ENCODE assay signal across 8 cellular contexts in genomic region chr9:130694205-130694604, GRCh38. TPM values are rescaled to one million over a fixed set of nuclear protein-coding genes. Genes with fewer than 3 reads are reported as not detected.
A peak's percentile ranks its signal among the peaks of the same experiment; 100 is the strongest.
DNase-seq lines count a peak whose midpoint lies in the region; ATAC-seq and TF ChIP-seq lines count a peak whose summit lies in the region.

No MANE protein-coding gene starts in this region.

- peak; percentile 54 for DNase-seq in GM23248
- no peak for DNase-seq in SJCRH30
- DNase-seq in esophagus squamous epithelium (lab: John Stamatoyannopoulos, UW), result no peak
- DNase-seq in retinal pigment epithelial cell (ENCODE audit: low read depth), result no peak
- no peak for DNase-seq in NCI-H2196 (lab: John Stamatoyannopoulos, UW; ENCODE audit: unreplicated experiment)
- no peak for DNase-seq in left colon
- no peak for DNase-seq in effector CD4-positive, alpha-beta T cell

- WGBS in GM23248 (ENCODE audit: low coverage in 1 of 2, low lambda C conversion rate in 2 of 2, missing lambda C conversion rate in 2 of 2), 2 experiments, result 1 to 3% methylated on average over 8 of the region's 8 CpGs
- 1% methylated on average over 6 to 7 of the region's 8 CpGs for WGBS in esophagus squamous epithelium, 2 donors

- H3K27ac ChIP-seq in GM23248 (peak overlapping the region; percentile 62), SJCRH30 (peak overlapping the region; percentile 69), esophagus squamous epithelium (peak overlapping the region in 3 of 4 donors; percentile 65 to 81 (median 75))

- H3K9ac ChIP-seq in GM23248, result peak overlapping the region; percentile 88

- TF ChIP-seq CTCF in esophagus squamous epithelium (IDR thresholded peaks at IDR 0.05) (no peak), retinal pigment epithelial cell (conservative IDR thresholded peaks at IDR 0.05; ENCODE audit: low read depth, low read length) (no peak)

- peaks cover 26% of the 10 kb centered on the region for H3F3A ChIP-seq in GM23248 (ENCODE audit: insufficient read depth)

- intact Hi-C loops in esophagus squamous epithelium (cut with DNase I) (no loop called here), left colon (cut with DNase I, micrococcal nuclease) (no loop called here)

- peaks cover 42% of the 10 kb centered on the region for H3K79me2 ChIP-seq in GM23248 (ENCODE audit: insufficient read depth)

- TF ChIP-seq POLR2A in esophagus squamous epithelium (IDR thresholded peaks at IDR 0.05), result no peak

- H3K36me3 ChIP-seq in GM23248 (ENCODE audit: low read depth) (0 out of 2 replicates have a peak, but pooled peaks cover 8% of the 10 kb centered on the region), SJCRH30 (peaks cover 36% of the 10 kb centered on the region), esophagus squamous epithelium (peaks cover 6 to 41% (median 12%) of the 10 kb centered on the region in 3 donors)

- H4K20me1 ChIP-seq in GM23248 (ENCODE audit: insufficient read depth), result no peaks in the 10 kb centered on the region

- H3K4me2 ChIP-seq in GM23248 (ENCODE audit: unreplicated experiment), result peak overlapping the region; percentile 93

- peak overlapping the region; percentile 100 for H2AFZ ChIP-seq in GM23248

- peak overlapping the region; percentile 86 for H3K4me3 ChIP-seq in GM23248
- H3K4me3 ChIP-seq in SJCRH30, result peak overlapping the region; percentile 75
- H3K4me3 ChIP-seq in esophagus squamous epithelium, result peak overlapping the region; percentile 59 to 78 (median 70)
- H3K4me3 ChIP-seq in retinal pigment epithelial cell (ENCODE audit: low read length), result peak overlapping the region; percentile 87

- no peaks in the 10 kb centered on the region for H3K27me3 ChIP-seq in GM23248 (replicated peaks; ENCODE audit: insufficient read depth)
- H3K27me3 ChIP-seq in SJCRH30, result no peaks in the 10 kb centered on the region
- no peaks in the 10 kb centered on the region for H3K27me3 ChIP-seq in esophagus squamous epithelium

- peaks cover 25% of the 10 kb centered on the region for H3K4me1 ChIP-seq in GM23248 (ENCODE audit: insufficient read depth)
- H3K4me1 ChIP-seq in SJCRH30, result peaks cover 15% of the 10 kb centered on the region
- H3K4me1 ChIP-seq in esophagus squamous epithelium, result peaks cover 5 to 64% (median 17%) of the 10 kb centered on the region in 3 donors

- H3K9me3 ChIP-seq in GM23248 (ENCODE audit: low read depth) (no peaks in the 10 kb centered on the region), SJCRH30 (replicated peaks) (no peaks in the 10 kb centered on the region), esophagus squamous epithelium (no peaks in the 10 kb centered on the region)

- in situ Hi-C loops in GM23248 (cut with MboI), result loop anchor here (25.0 kb wide), 1 partner anchor 582 kb away; no protein-coding TSS in a partner anchor

- ATAC-seq in HG03378 (IDR thresholded peaks at IDR 0.05; ENCODE audit: unreplicated experiment) (no peak), left colon (no peak)

- H3K9me2 ChIP-seq in GM23248 (ENCODE audit: insufficient read depth), result no peaks in the 10 kb centered on the region

RNA-seq across cellular contexts. Expression of gene EXOSC2, which starts 0.6 kb away (rescaled TPM):
- total RNA-seq in GM23248 (2014; rRNA removed; shearing (Covaris generic)), result 18.1 and 21.6 TPM in 2 replicates
- polyA plus RNA-seq in GM23248 (2016; fragmentation: Nextera tagmentation; extraction: Ambion mirVana), result 16.1 and 17.2 TPM in 2 replicates
- total RNA-seq in SJCRH30 (2014; rRNA removed; shearing (Covaris generic)), result 93.7 and 101 TPM in 2 replicates
- 10 to 100 TPM; 11.8 to 32.8 (median 28.2) TPM for total RNA-seq in esophagus squamous epithelium
- total RNA-seq in left colon, result 10 to 100 TPM; 13.2 to 19.7 TPM

RNA-seq across cellular contexts. Expression of gene PRDM12, which starts 29.8 kb away (rescaled TPM):
- total RNA-seq in GM23248 (2014; rRNA removed; shearing (Covaris generic)), result not detected in 2 replicates
- polyA plus RNA-seq in GM23248 (2016; fragmentation: Nextera tagmentation; extraction: Ambion mirVana), result not detected in 2 replicates
- 28.5 and 31.8 TPM in 2 replicates for total RNA-seq in SJCRH30 (2014; rRNA removed; shearing (Covaris generic))
- total RNA-seq in esophagus squamous epithelium (not detected), left colon (not detected)

Comparison
In these comparisons a context has a peak if more than half of its experiments do, and no peak if none do; other contexts are left out.
1. RNA of gene PRDM12, which starts 29.8 kb away (total RNA-seq): 28.5 to 31.8 TPM in SJCRH30; not detected in left colon, not detected in GM23248 and not detected in esophagus squamous epithelium; every median in the first group is over 10 times any median in the second.
2. Peak in every context shown above with its lines, with median percentiles within 50 percentile points of each other: H3K27ac ChIP-seq and H3K4me3 ChIP-seq.